26 cellular contexts compared by ENCODE assay signal in the genomic region with DNA sequence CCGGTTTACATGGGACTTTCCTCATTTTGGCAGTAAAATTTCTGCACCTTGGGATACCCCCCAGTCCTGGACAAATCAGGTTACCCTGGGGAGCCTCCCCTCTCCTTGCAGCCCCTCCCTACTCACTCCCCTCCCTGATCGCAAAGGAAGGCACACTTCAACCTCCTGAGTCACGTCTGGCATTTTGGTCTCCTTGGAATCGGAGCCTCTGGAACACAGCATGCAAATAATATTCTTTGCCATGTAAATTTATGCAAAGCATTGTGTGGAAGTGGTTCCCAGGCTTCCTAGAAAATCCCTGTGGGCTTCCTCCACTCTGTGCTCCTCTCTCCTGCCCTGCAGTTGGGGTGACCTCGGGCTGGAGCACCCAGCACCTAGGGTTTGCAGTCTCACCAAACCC. TPM values are rescaled to one million over a fixed set of nuclear protein-coding genes. Genes with fewer than 3 reads are reported as not detected.
"Had no signal": no experiment of that assay in that cellular context is flagged by ENCODE, and none has a peak within 500 bp of the region (broad histone marks: within the 10 kb centered on the region; RNA-seq: fewer than 3 reads in every experiment).

No MANE protein-coding gene starts in this region.

- H3K4me1 ChIP-seq: gastrocnemius medialis, lower lobe of right lung, tibial artery had no signal

- ATAC-seq: activated CD8-positive, alpha-beta memory T cell treated with anti-CD3 and anti-CD28 coated beads, Interleukin-2, amount 10 ng/mL, durations not matched to agents 7 days and 5 days; activated CD8-positive, alpha-beta T cell treated with anti-CD3 and anti-CD28 coated beads for 36 hours; effector memory CD8-positive, alpha-beta T cell; gastrocnemius medialis; left colon; lower lobe of right lung had no signal

- H3K36me3 Mint-ChIP-seq: activated CD8-positive, alpha-beta memory T cell treated with anti-CD3 and anti-CD28 coated beads, Interleukin-2, amount 10 ng/mL, durations not matched to agents 7 days and 5 days; naive B cell; T-cell had no signal

- H3K4me3 ChIP-seq: esophagus muscularis mucosa, gastrocnemius medialis, lower lobe of right lung, tibial artery had no signal

- DNase-seq: activated CD4-positive, alpha-beta T cell treated with anti-CD3 and anti-CD28 coated beads, Interleukin-2, amount 10 ng/mL, durations not matched to agents 7 days and 5 days; activated CD4-positive, CD25-positive, alpha-beta regulatory T cell treated with anti-CD3 and anti-CD28 coated beads, Interleukin-2, amount 50 U/mL, for 72 hours; activated CD8-positive, alpha-beta memory T cell treated with anti-CD3 and anti-CD28 coated beads, Interleukin-2, amount 10 ng/mL, durations not matched to agents 7 days and 5 days; activated CD8-positive, alpha-beta T cell treated with anti-CD3 and anti-CD28 coated beads for 36 hours; activated gamma-delta T cell; activated naive CD4-positive, alpha-beta T cell treated with anti-CD3 and anti-CD28 coated beads, Interleukin-2, amount 50 U/mL, for 16 hours; activated T-cell treated with anti-CD3 and anti-CD28 coated beads for 4 hours; brain microvascular endothelial cell; central memory CD4-positive, alpha-beta T cell; effector memory CD8-positive, alpha-beta T cell; gastrocnemius medialis; hypothalamus; islet precursor cell; left colon; lower lobe of right lung; naive B cell; retina; substantia nigra; T-cell had no signal

- H3K9me3 Mint-ChIP-seq: activated CD4-positive, alpha-beta T cell treated with anti-CD3 and anti-CD28 coated beads, Interleukin-2, amount 10 ng/mL, durations not matched to agents 7 days and 5 days; activated CD8-positive, alpha-beta T cell treated with anti-CD3 and anti-CD28 coated beads for 36 hours; effector memory CD8-positive, alpha-beta T cell; naive B cell; neural crest cell; stimulated activated naive CD8-positive, alpha-beta T cell treated with anti-CD3 and anti-CD28 coated beads, Interleukin-15, Interleukin-2, amounts not matched to agents 100 ng/mL and 50 ng/mL, for 24 hours; T-cell; T-helper 2 cell treated with Interferon-gamma antibody and Interleukin-4, amounts not matched to agents 5 μg/mL and 100 μg/mL, for 36 hours had no signal

- H3K4me1 Mint-ChIP-seq: naive B cell had no signal

- H3K27me3 Mint-ChIP-seq: activated CD8-positive, alpha-beta T cell treated with anti-CD3 and anti-CD28 coated beads for 36 hours; stimulated activated naive CD8-positive, alpha-beta T cell treated with anti-CD3 and anti-CD28 coated beads, Interleukin-15, Interleukin-2, amounts not matched to agents 100 ng/mL and 50 ng/mL, for 24 hours had no signal

- H3K4me3 Mint-ChIP-seq: activated CD4-positive, alpha-beta T cell treated with anti-CD3 and anti-CD28 coated beads, Interleukin-2, amount 10 ng/mL, durations not matched to agents 7 days and 5 days; activated CD8-positive, alpha-beta memory T cell treated with anti-CD3 and anti-CD28 coated beads, Interleukin-2, amount 10 ng/mL, durations not matched to agents 7 days and 5 days; activated CD8-positive, alpha-beta T cell treated with anti-CD3 and anti-CD28 coated beads for 36 hours; effector memory CD8-positive, alpha-beta T cell; naive B cell; neural crest cell; stimulated activated naive CD8-positive, alpha-beta T cell treated with anti-CD3 and anti-CD28 coated beads, Interleukin-15, Interleukin-2, amounts not matched to agents 100 ng/mL and 50 ng/mL, for 24 hours; T-cell; T-helper 2 cell treated with Interferon-gamma antibody and Interleukin-4, amounts not matched to agents 5 μg/mL and 100 μg/mL, for 36 hours had no signal

- H3K27ac Mint-ChIP-seq: activated CD4-positive, alpha-beta T cell treated with anti-CD3 and anti-CD28 coated beads, Interleukin-2, amount 10 ng/mL, durations not matched to agents 7 days and 5 days; activated CD8-positive, alpha-beta memory T cell treated with anti-CD3 and anti-CD28 coated beads, Interleukin-2, amount 10 ng/mL, durations not matched to agents 7 days and 5 days; activated CD8-positive, alpha-beta T cell treated with anti-CD3 and anti-CD28 coated beads for 36 hours; naive B cell; progenitor cell of endocrine pancreas; stimulated activated naive CD8-positive, alpha-beta T cell treated with anti-CD3 and anti-CD28 coated beads, Interleukin-15, Interleukin-2, amounts not matched to agents 100 ng/mL and 50 ng/mL, for 24 hours; T-cell; T-helper 2 cell treated with Interferon-gamma antibody and Interleukin-4, amounts not matched to agents 5 μg/mL and 100 μg/mL, for 36 hours had no signal

- H3K9me3 ChIP-seq: esophagus muscularis mucosa, gastrocnemius medialis, lower lobe of right lung, tibial artery had no signal

- H3K36me3 ChIP-seq: brain microvascular endothelial cell, gastrocnemius medialis, lower lobe of right lung, tibial artery had no signal

- H3K27ac ChIP-seq: brain microvascular endothelial cell, esophagus muscularis mucosa, gastrocnemius medialis, lower lobe of right lung, tibial artery, VCaP had no signal

- H3K27me3 ChIP-seq: brain microvascular endothelial cell, gastrocnemius medialis had no signal

RNA-seq across cellular contexts. Expression of gene SCN5A, which starts 11.6 kb away (rescaled TPM):
- total RNA-seq: activated CD4-positive, alpha-beta T cell treated with anti-CD3 and anti-CD28 coated beads, Interleukin-2, amount 10 ng/mL, durations not matched to agents 7 days and 5 days; activated CD8-positive, alpha-beta memory T cell treated with anti-CD3 and anti-CD28 coated beads, Interleukin-2, amount 10 ng/mL, durations not matched to agents 7 days and 5 days had no signal
